Comparison of ENCODE assay signal across 26 cellular contexts in the genomic region with DNA sequence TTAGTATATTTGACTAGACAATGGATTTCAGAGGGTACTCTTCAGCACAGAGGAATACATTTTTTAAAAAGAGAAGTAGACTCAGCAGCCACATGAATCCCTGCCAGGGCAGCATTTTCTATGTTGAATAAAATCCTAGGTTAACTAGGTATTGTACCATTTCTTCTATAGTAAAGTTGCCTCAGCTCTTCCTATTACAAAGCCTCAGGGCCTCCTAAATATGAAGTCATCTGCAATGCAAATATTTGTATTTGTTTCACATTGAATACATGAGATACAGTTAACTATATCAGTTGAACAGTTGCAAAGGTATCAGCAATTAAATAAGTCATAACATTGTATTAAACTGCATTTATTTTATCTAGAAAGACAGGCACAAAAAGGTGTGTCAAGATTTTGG.
"Had no signal": no experiment of that assay in that cellular context is flagged by ENCODE, and none has a peak within 500 bp of the region (broad histone marks: within the 10 kb centered on the region; RNA-seq: fewer than 3 reads in every experiment).

No MANE protein-coding gene starts in this region.

- H3K27ac ChIP-seq: breast epithelium, Peyer's patch, RWPE1, SJCRH30 had no signal

- H3K4me1 Mint-ChIP-seq: activated naive CD8-positive, alpha-beta T cell treated with anti-CD3 and anti-CD28 coated beads, Interleukin-2, amount 10 ng/mL, durations not matched to agents 7 days and 5 days had no signal

- H3K9me3 ChIP-seq: Peyer's patch, SJCRH30 had no signal

- H3K27me3 ChIP-seq: breast epithelium, Peyer's patch, SJCRH30 had no signal

- DNase-seq: activated CD4-positive, alpha-beta T cell treated with anti-CD3 and anti-CD28 coated beads for 48 hours; activated CD4-positive, alpha-beta T cell treated with anti-CD3 and anti-CD28 coated beads, Interleukin-2, amount 50 U/mL, for 4 hours; activated CD4-positive, CD25-positive, alpha-beta regulatory T cell treated with anti-CD3 and anti-CD28 coated beads, Interleukin-2, amount 50 U/mL, for 72 hours; activated CD8-positive, alpha-beta memory T cell treated with anti-CD3 and anti-CD28 coated beads, Interleukin-2, amount 50 U/mL, for 48 hours; activated CD8-positive, alpha-beta T cell treated with anti-CD3 and anti-CD28 coated beads, Interleukin-2, amount 10 ng/mL, durations not matched to agents 7 days and 5 days; activated naive CD4-positive, alpha-beta T cell treated with anti-CD3 and anti-CD28 coated beads, Interleukin-2, amount 50 U/mL, for 16 hours; activated naive CD8-positive, alpha-beta T cell treated with anti-CD3 and anti-CD28 coated beads, Interleukin-2, amount 10 ng/mL, durations not matched to agents 7 days and 5 days; activated T-cell treated with anti-CD3 and anti-CD28 coated beads, Interleukin-2, amount 50 U/mL, for 1 hour; aorta; central memory CD4-positive, alpha-beta T cell; MM.1S; NCI-H1105; NCI-H1436; NCI-H1694 treated with DMSO at 0.1 percent for 48 hours; NCI-H2081; NCI-H446 treated with DMSO at 0.1 percent for 48 hours; NCI-H524 treated with DMSO at 0.1 percent for 48 hours; NK-92 treated with Interleukin-12 subunit alpha and Interleukin-12 subunit beta, amount 100 ng/mL, for 24 hours; OCI-M1; Peyer's patch; Right ventricle myocardium superior; SJCRH30 had no signal

- H3K27ac Mint-ChIP-seq: activated CD8-positive, alpha-beta T cell treated with anti-CD3 and anti-CD28 coated beads, Interleukin-2, amount 10 ng/mL, durations not matched to agents 7 days and 5 days; activated naive CD8-positive, alpha-beta T cell treated with anti-CD3 and anti-CD28 coated beads, Interleukin-2, amount 10 ng/mL, durations not matched to agents 7 days and 5 days; T-helper 1 cell treated with Interleukin-12 subunit alpha and Interleukin-12 subunit beta and Interleukin-4 antibody, amounts not matched to agents 30 μg/mL and 1 μg/mL, for 36 hours had no signal

- H3K4me1 ChIP-seq: breast epithelium, Peyer's patch, SJCRH30 had no signal

- H3K9me3 Mint-ChIP-seq: T-helper 1 cell treated with Interleukin-12 subunit alpha and Interleukin-12 subunit beta and Interleukin-4 antibody, amounts not matched to agents 30 μg/mL and 1 μg/mL, for 36 hours had no signal

- H3K4me3 Mint-ChIP-seq: activated CD8-positive, alpha-beta T cell treated with anti-CD3 and anti-CD28 coated beads, Interleukin-2, amount 10 ng/mL, durations not matched to agents 7 days and 5 days; activated naive CD8-positive, alpha-beta T cell treated with anti-CD3 and anti-CD28 coated beads, Interleukin-2, amount 10 ng/mL, durations not matched to agents 7 days and 5 days; T-helper 1 cell treated with Interleukin-12 subunit alpha and Interleukin-12 subunit beta and Interleukin-4 antibody, amounts not matched to agents 30 μg/mL and 1 μg/mL, for 36 hours had no signal

- ATAC-seq: activated CD8-positive, alpha-beta T cell treated with anti-CD3 and anti-CD28 coated beads, Interleukin-2, amount 10 ng/mL, durations not matched to agents 7 days and 5 days; SK-N-SH treated with all-trans-retinoic acid at 6 μM for 48 hours had no signal

- H3K36me3 Mint-ChIP-seq: activated naive CD8-positive, alpha-beta T cell treated with anti-CD3 and anti-CD28 coated beads, Interleukin-2, amount 10 ng/mL, durations not matched to agents 7 days and 5 days had no signal

- H3K4me3 ChIP-seq: breast epithelium, Peyer's patch, SJCRH30 had no signal

- H3K36me3 ChIP-seq: breast epithelium, Peyer's patch, SJCRH30 had no signal
